In genomic region chr7:110718514-110719205, GRCh38 we compare ENCODE assay signal across 16 cellular contexts.
A peak's percentile ranks its signal among the peaks of the same experiment; 100 is the strongest.
DNase-seq lines count a peak whose midpoint lies in the region; ATAC-seq and TF ChIP-seq lines count a peak whose summit lies in the region.
"Had no signal": no experiment of that assay in that cellular context is flagged by ENCODE, and none has a peak within 500 bp of the region (broad histone marks: within the 10 kb centered on the region; RNA-seq: fewer than 3 reads in every experiment).

No MANE protein-coding gene starts in this region.

- no peaks in the 10 kb centered on the region for H3K27me3 ChIP-seq in stomach

- peaks cover 10% of the 10 kb centered on the region for H3K36me3 Mint-ChIP-seq in activated naive CD8-positive, alpha-beta T cell treated with anti-CD3 and anti-CD28 coated beads for 36 hours
- H3K36me3 Mint-ChIP-seq in activated naive CD8-positive, alpha-beta T cell treated with anti-CD3 and anti-CD28 coated beads, Interleukin-2, amount 50 U/mL, for 24 hours (ENCODE audit: low read depth): peaks cover 3% of the 10 kb centered on the region
- no peaks in the 10 kb centered on the region for H3K36me3 Mint-ChIP-seq in stimulated activated effector memory CD8-positive, alpha-beta T cell treated with anti-CD3 and anti-CD28 coated beads, Interleukin-12 subunit alpha, Interleukin-12 subunit beta, amount 100 ng/mL, for 72 hours

- H3K9me3 Mint-ChIP-seq in activated naive CD8-positive, alpha-beta T cell treated with anti-CD3 and anti-CD28 coated beads for 36 hours: peaks cover 3% of the 10 kb centered on the region
- H3K9me3 Mint-ChIP-seq in activated naive CD8-positive, alpha-beta T cell treated with anti-CD3 and anti-CD28 coated beads, Interleukin-2, amount 50 U/mL, for 24 hours: peaks cover 8% of the 10 kb centered on the region
- H3K9me3 Mint-ChIP-seq in stimulated activated effector memory CD8-positive, alpha-beta T cell treated with anti-CD3 and anti-CD28 coated beads, Interleukin-12 subunit alpha, Interleukin-12 subunit beta, amount 100 ng/mL, for 72 hours: peaks cover 21% of the 10 kb centered on the region

- peak overlapping the region; percentile 8 for H3K27ac Mint-ChIP-seq in activated naive CD8-positive, alpha-beta T cell treated with anti-CD3 and anti-CD28 coated beads for 36 hours
- H3K27ac Mint-ChIP-seq in activated naive CD8-positive, alpha-beta T cell treated with anti-CD3 and anti-CD28 coated beads, Interleukin-2, amount 50 U/mL, for 24 hours: no peak overlapping the region
- no peak overlapping the region for H3K27ac Mint-ChIP-seq in stimulated activated effector memory CD8-positive, alpha-beta T cell treated with anti-CD3 and anti-CD28 coated beads, Interleukin-12 subunit alpha, Interleukin-12 subunit beta, amount 100 ng/mL, for 72 hours

- 50 to 63% (median 60%) methylated on average over 3 of the region's 3 CpGs for WGBS in stomach, 5 donors

- peaks cover 9% of the 10 kb centered on the region for H3K4me1 Mint-ChIP-seq in activated naive CD8-positive, alpha-beta T cell treated with anti-CD3 and anti-CD28 coated beads for 36 hours
- H3K4me1 Mint-ChIP-seq in activated naive CD8-positive, alpha-beta T cell treated with anti-CD3 and anti-CD28 coated beads, Interleukin-2, amount 50 U/mL, for 24 hours: no peaks in the 10 kb centered on the region
- H3K4me1 Mint-ChIP-seq in stimulated activated effector memory CD8-positive, alpha-beta T cell treated with anti-CD3 and anti-CD28 coated beads, Interleukin-12 subunit alpha, Interleukin-12 subunit beta, amount 100 ng/mL, for 72 hours: no peaks in the 10 kb centered on the region

- H3K4me3 ChIP-seq in stomach: no peak overlapping the region

- no peaks in the 10 kb centered on the region for H3K27me3 Mint-ChIP-seq in activated naive CD8-positive, alpha-beta T cell treated with anti-CD3 and anti-CD28 coated beads for 36 hours
- H3K27me3 Mint-ChIP-seq in activated naive CD8-positive, alpha-beta T cell treated with anti-CD3 and anti-CD28 coated beads, Interleukin-2, amount 50 U/mL, for 24 hours: no peaks in the 10 kb centered on the region

- no peaks in the 10 kb centered on the region for H3K4me1 ChIP-seq in stomach
- H3K4me1 ChIP-seq: Caco-2 had no signal

- no peak for ATAC-seq in activated naive CD8-positive, alpha-beta T cell treated with anti-CD3 and anti-CD28 coated beads, Interleukin-2, amount 50 U/mL, for 24 hours
- no peak for ATAC-seq in stimulated activated effector memory CD8-positive, alpha-beta T cell treated with anti-CD3 and anti-CD28 coated beads, Interleukin-12 subunit alpha, Interleukin-12 subunit beta, amount 100 ng/mL, for 72 hours

- no peak overlapping the region for H3K4me3 Mint-ChIP-seq in activated naive CD8-positive, alpha-beta T cell treated with anti-CD3 and anti-CD28 coated beads for 36 hours
- no peak overlapping the region for H3K4me3 Mint-ChIP-seq in activated naive CD8-positive, alpha-beta T cell treated with anti-CD3 and anti-CD28 coated beads, Interleukin-2, amount 50 U/mL, for 24 hours
- H3K4me3 Mint-ChIP-seq in stimulated activated effector memory CD8-positive, alpha-beta T cell treated with anti-CD3 and anti-CD28 coated beads, Interleukin-12 subunit alpha, Interleukin-12 subunit beta, amount 100 ng/mL, for 72 hours: no peak overlapping the region

- intact Hi-C loops in stomach (cut with DNase I; ENCODE audit: low total_unique reads): no loop called here

- DNase-seq in activated naive CD8-positive, alpha-beta T cell treated with anti-CD3 and anti-CD28 coated beads for 36 hours: no peak
- DNase-seq in activated naive CD8-positive, alpha-beta T cell treated with anti-CD3 and anti-CD28 coated beads, Interleukin-2, amount 50 U/mL, for 24 hours: no peak
- DNase-seq in NCI-H446 treated with DMSO at 0.1 percent for 48 hours (lab: John Stamatoyannopoulos, UW) (peak; percentile 48), iPS DF 4.7 (ENCODE audit: extremely low read depth, low spot score) (peak; percentile 86), stomach (no peak), DMS79 (lab: John Stamatoyannopoulos, UW) (no peak)
- no peak for DNase-seq in stimulated activated effector memory CD8-positive, alpha-beta T cell treated with anti-CD3 and anti-CD28 coated beads, Interleukin-12 subunit alpha, Interleukin-12 subunit beta, amount 100 ng/mL, for 72 hours (ENCODE audit: low spot score in 2 of 2)
- DNase-seq: ACHN, AML-193, Caco-2, DMS153, EL, NCI-H1436, NCI-H2081, NCI-H226 had no signal

- no peaks in the 10 kb centered on the region for H3K36me3 ChIP-seq in stomach

- H3K27ac ChIP-seq in stomach: no peak overlapping the region
- H3K27ac ChIP-seq: KMS-11 had no signal

- TF ChIP-seq EP300 in stomach (IDR thresholded peaks at IDR 0.05): no peak

- TF ChIP-seq CTCF in stomach (IDR thresholded peaks at IDR 0.05): no peak

- H3K9me3 ChIP-seq in stomach: no peaks in the 10 kb centered on the region
- H3K9me3 ChIP-seq: Caco-2 had no signal

- no peak for TF ChIP-seq POLR2A in stomach (IDR thresholded peaks at IDR 0.05)

Comparison
In these comparisons a context has a peak if more than half of its experiments do, and no peak if none do; other contexts are left out.
1. DNase-seq: peak in NCI-H446 treated with DMSO at 0.1 percent for 48 hours (single experiment) and iPS DF 4.7 (single experiment); none in activated naive CD8-positive, alpha-beta T cell treated with anti-CD3 and anti-CD28 coated beads for 36 hours (single experiment), activated naive CD8-positive, alpha-beta T cell treated with anti-CD3 and anti-CD28 coated beads, Interleukin-2, amount 50 U/mL, for 24 hours (single experiment), stimulated activated effector memory CD8-positive, alpha-beta T cell treated with anti-CD3 and anti-CD28 coated beads, Interleukin-12 subunit alpha, Interleukin-12 subunit beta, amount 100 ng/mL, for 72 hours (0 of 2), stomach (single experiment) and DMS79 (single experiment).